ENCODE assay signal across 17 cellular contexts in the genomic region with DNA sequence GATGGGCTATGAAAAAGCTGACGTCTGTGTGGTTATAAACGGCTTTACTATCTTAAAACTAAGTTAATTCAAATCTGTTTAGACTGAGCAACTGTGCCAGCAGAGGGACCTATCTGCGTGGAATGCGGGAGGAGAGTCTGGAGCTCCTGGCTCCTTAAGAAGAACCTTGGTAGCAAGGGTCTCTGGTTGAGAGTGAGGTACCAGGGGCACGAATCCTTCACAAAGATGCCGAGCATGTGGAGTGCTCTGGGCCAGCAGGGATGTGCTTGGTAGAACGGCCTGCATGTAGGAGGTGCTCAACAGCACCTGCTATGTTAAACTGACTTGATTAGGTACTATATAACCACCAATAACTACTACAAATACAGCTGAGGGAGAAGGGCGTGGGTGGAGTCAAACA.
A peak's percentile ranks its signal among the peaks of the same experiment; 100 is the strongest.
DNase-seq lines count a peak whose midpoint lies in the region; ATAC-seq and TF ChIP-seq lines count a peak whose summit lies in the region.
"Had no signal": no experiment of that assay in that cellular context is flagged by ENCODE, and none has a peak within 500 bp of the region (broad histone marks: within the 10 kb centered on the region; RNA-seq: fewer than 3 reads in every experiment).

No MANE protein-coding gene starts in this region.

- no peak for TF ChIP-seq POLR2A in breast epithelium (IDR thresholded peaks at IDR 0.05)

- H3K27ac ChIP-seq in coronary artery: peak overlapping the region; percentile 38 to 77
- no peak overlapping the region for H3K27ac ChIP-seq in breast epithelium
- H3K27ac ChIP-seq: C4-2B, Peyer's patch had no signal

- no peaks in the 10 kb centered on the region for H3K9me3 ChIP-seq in breast epithelium
- H3K9me3 ChIP-seq: Peyer's patch had no signal

- ATAC-seq in Right ventricle myocardium inferior (peak; percentile 3), Right ventricle myocardium superior (ENCODE audit: poor library complexity) (no peak), omental fat pad (ENCODE audit: low FRiP score) (peak; percentile 12), HG03354 (IDR thresholded peaks at IDR 0.05; ENCODE audit: poor library complexity, severe bottlenecking, unreplicated experiment) (no peak)
- ATAC-seq: HepG2 had no signal

- H3K4me3 ChIP-seq in coronary artery (no peak overlapping the region), breast epithelium (no peak overlapping the region)
- H3K4me3 ChIP-seq: Peyer's patch had no signal

- no peaks in the 10 kb centered on the region for H3K36me3 ChIP-seq in breast epithelium
- H3K36me3 ChIP-seq: Peyer's patch had no signal

- H3K27me3 ChIP-seq in breast epithelium: no peaks in the 10 kb centered on the region
- H3K27me3 ChIP-seq: Peyer's patch had no signal

- intact Hi-C loops in Right ventricle myocardium inferior (cut with DNase I): no loop called here
- intact Hi-C loops in Right ventricle myocardium superior (cut with DNase I): loop anchor here (10.0 kb wide), 1 partner anchor 103 kb away; a partner anchor contains a TSS
- intact Hi-C loops in breast epithelium (cut with DNase I; ENCODE audit: low total_unique reads): no loop called here

- TF ChIP-seq CTCF in coronary artery (IDR thresholded peaks at IDR 0.05) (no peak), omental fat pad (IDR thresholded peaks at IDR 0.05) (no peak), breast epithelium (IDR thresholded peaks at IDR 0.05) (no peak)

- no peaks in the 10 kb centered on the region for H3K4me1 ChIP-seq in breast epithelium

- no peak for DNase-seq in Right ventricle myocardium inferior (ENCODE audit: missing footprints)
- DNase-seq in Right ventricle myocardium superior: no peak
- no peak for DNase-seq in coronary artery (ENCODE audit: low spot score)
- no peak for DNase-seq in omental fat pad (ENCODE audit: low spot score)
- DNase-seq in ureter (ENCODE audit: low spot score): peak; percentile 34
- no peak for DNase-seq in breast epithelium (ENCODE audit: low spot score in 2 of 2)
- no peak for DNase-seq in RKO (ENCODE audit: low spot score)
- DNase-seq: GF-D8, KG1, NCI-H1436 treated with DMSO at 0.1 percent for 48 hours, NCI-H2081 treated with DMSO at 0.1 percent for 48 hours, NCI-H524, SHP77 treated with DMSO at 0.1 percent for 48 hours had no signal

Comparison
In these comparisons a context has a peak if more than half of its experiments do, and no peak if none do; other contexts are left out.
1. ATAC-seq: peak in Right ventricle myocardium inferior (single experiment) and omental fat pad (single experiment); none in Right ventricle myocardium superior (single experiment) and HG03354 (single experiment).
2. H3K27ac ChIP-seq: peak in coronary artery (2 of 2); none in breast epithelium (0 of 2).